ENCODE assay signal across 9 cellular contexts in the genomic region with DNA sequence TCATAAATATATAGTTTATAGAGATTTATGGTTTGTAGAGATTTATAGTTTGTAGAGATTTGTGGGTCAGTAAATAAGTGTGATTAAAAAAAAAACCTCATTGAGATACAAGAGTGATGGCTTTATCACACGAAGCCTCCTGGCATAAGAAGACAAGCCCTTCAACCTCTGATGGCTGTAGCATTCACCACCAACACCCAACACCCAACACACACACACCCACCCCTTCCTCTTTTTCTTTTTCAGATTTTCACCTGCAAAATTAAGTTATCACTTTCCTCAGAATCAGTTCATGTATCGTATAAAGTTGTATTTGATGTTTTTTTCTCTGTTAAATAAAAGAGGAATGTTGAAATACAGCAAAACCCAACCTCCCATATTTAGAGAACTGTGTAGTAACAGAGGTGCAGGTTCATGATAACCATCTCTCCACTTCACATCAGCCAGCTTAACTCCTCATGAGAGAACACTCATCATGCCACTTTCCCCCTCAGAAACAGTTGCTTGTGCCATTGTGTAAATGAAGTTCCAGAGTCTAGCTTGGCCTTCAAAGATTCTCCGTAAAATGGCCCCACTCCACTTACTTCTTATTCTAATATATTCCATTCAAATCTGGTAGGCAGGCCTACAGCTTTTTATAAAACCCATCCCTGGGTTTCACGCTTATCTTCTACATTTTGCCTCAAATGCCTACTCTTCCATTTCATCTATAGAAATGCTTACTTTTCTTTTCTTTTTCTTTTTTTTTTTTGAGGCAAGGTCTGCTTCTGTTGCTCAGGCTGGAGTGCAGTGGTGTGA.
A peak's percentile ranks its signal among the peaks of the same experiment; 100 is the strongest.
DNase-seq lines count a peak whose midpoint lies in the region; ATAC-seq and TF ChIP-seq lines count a peak whose summit lies in the region.
"Had no signal": no experiment of that assay in that cellular context is flagged by ENCODE, and none has a peak within 500 bp of the region (broad histone marks: within the 10 kb centered on the region; RNA-seq: fewer than 3 reads in every experiment).

No MANE protein-coding gene starts in this region.

- intact Hi-C loops in ovary (cut with DNase I) = no loop called here

- no peak for TF ChIP-seq EP300 in ovary (IDR thresholded peaks at IDR 0.05)

- H3K27ac Mint-ChIP-seq in activated T-cell treated with anti-CD3 and anti-CD28 coated beads, Interleukin-2, amount 50 U/mL, for 24 hours = peak overlapping the region; percentile 91
- peak overlapping the region; percentile 95 for H3K27ac Mint-ChIP-seq in T-helper 17 cell

- H3K27ac ChIP-seq in iPS-18a (ENCODE audit: low read length) (no peak overlapping the region), subcutaneous abdominal adipose tissue (ENCODE audit: low read depth, low read length) (peak overlapping the region; percentile 26), ovary (no peak overlapping the region)

- H3K4me1 ChIP-seq in iPS-18a (ENCODE audit: control insufficient read depth, low read depth, low read length) = peaks cover 10% of the 10 kb centered on the region
- peaks cover 9 to 60% (median 50%) of the 10 kb centered on the region in 5 donors for H3K4me1 ChIP-seq in subcutaneous abdominal adipose tissue (ENCODE audit: control insufficient read depth in 5 of 5, insufficient read depth in 5 of 5, low read length in 5 of 5)
- H3K4me1 ChIP-seq in ovary (ENCODE audit: insufficient read depth) = peaks cover 10% of the 10 kb centered on the region

- ATAC-seq in T-helper 17 cell = no peak
- ATAC-seq in GM18498 (IDR thresholded peaks at IDR 0.05; ENCODE audit: unreplicated experiment) = no peak

- H3K36me3 ChIP-seq in iPS-18a (ENCODE audit: control insufficient read depth, low read depth, low read length) (no peaks in the 10 kb centered on the region), subcutaneous abdominal adipose tissue (ENCODE audit: control insufficient read depth in 5 of 5, insufficient read depth in 5 of 5, low read length in 5 of 5) (no peaks in the 10 kb centered on the region), ovary (no peaks in the 10 kb centered on the region)

- H3K9me3 ChIP-seq in T-helper 17 cell (ENCODE audit: control insufficient read depth, low read length, poor library complexity, severe bottlenecking) = no peaks in the 10 kb centered on the region
- H3K9me3 ChIP-seq in iPS-18a (ENCODE audit: control insufficient read depth, low read depth, low read length) = no peaks in the 10 kb centered on the region
- H3K9me3 ChIP-seq in subcutaneous abdominal adipose tissue (ENCODE audit: control insufficient read depth in 5 of 5, low read length in 5 of 5) = no peaks in the 10 kb centered on the region
- no peaks in the 10 kb centered on the region for H3K9me3 ChIP-seq in ovary

- TF ChIP-seq POLR2A in ovary (IDR thresholded peaks at IDR 0.05) = no peak

- DNase-seq in activated T-cell treated with anti-CD3 and anti-CD28 coated beads, Interleukin-2, amount 50 U/mL, for 24 hours = no peak
- DNase-seq in activated T-cell treated with anti-CD3 and anti-CD28 coated beads, Interleukin-2, amount 50 U/mL, for 1 hour = no peak
- DNase-seq in T-helper 17 cell (no peak), DMS53 (lab: John Stamatoyannopoulos, UW) (no peak), ovary (no peak)
- DNase-seq: SHP77 treated with DMSO at 0.1 percent for 48 hours had no signal

- no peaks in the 10 kb centered on the region for H3K27me3 Mint-ChIP-seq in activated T-cell treated with anti-CD3 and anti-CD28 coated beads, Interleukin-2, amount 50 U/mL, for 24 hours
- no peaks in the 10 kb centered on the region for H3K27me3 Mint-ChIP-seq in T-helper 17 cell

- H3K9ac ChIP-seq in iPS-18a (ENCODE audit: low read length) = no peak overlapping the region
- peak overlapping the region in 1 of 5 donors; percentile 13 for H3K9ac ChIP-seq in subcutaneous abdominal adipose tissue (ENCODE audit: low read length in 5 of 5)

- H3K4me3 ChIP-seq in iPS-18a (ENCODE audit: low read length) (peak overlapping the region; percentile 10), subcutaneous abdominal adipose tissue (ENCODE audit: low read depth in 1 of 5, low read length in 5 of 5) (no peak overlapping the region), ovary (no peak overlapping the region)

- H3K27me3 ChIP-seq in iPS-18a (ENCODE audit: control insufficient read depth, insufficient read depth, low read length) (no peaks in the 10 kb centered on the region), subcutaneous abdominal adipose tissue (ENCODE audit: control insufficient read depth in 5 of 5, insufficient read depth in 4 of 5, low read length in 5 of 5) (no peaks in the 10 kb centered on the region), ovary (no peaks in the 10 kb centered on the region)

- TF ChIP-seq CTCF in ovary (IDR thresholded peaks at IDR 0.05) = no peak

- H3K36me3 Mint-ChIP-seq in activated T-cell treated with anti-CD3 and anti-CD28 coated beads, Interleukin-2, amount 50 U/mL, for 24 hours (ENCODE audit: low read depth) = peaks cover 24% of the 10 kb centered on the region
- peaks cover 4% of the 10 kb centered on the region for H3K36me3 Mint-ChIP-seq in T-helper 17 cell (ENCODE audit: low read depth)

- peak overlapping the region; percentile 75 for H3K4me3 Mint-ChIP-seq in activated T-cell treated with anti-CD3 and anti-CD28 coated beads, Interleukin-2, amount 50 U/mL, for 24 hours
- H3K4me3 Mint-ChIP-seq in T-helper 17 cell = peak overlapping the region; percentile 87

- H3K4me1 Mint-ChIP-seq in activated T-cell treated with anti-CD3 and anti-CD28 coated beads, Interleukin-2, amount 50 U/mL, for 24 hours (ENCODE audit: low read depth) = peaks cover 61% of the 10 kb centered on the region
- peaks cover 39% of the 10 kb centered on the region for H3K4me1 Mint-ChIP-seq in T-helper 17 cell

- H3K9me3 Mint-ChIP-seq in activated T-cell treated with anti-CD3 and anti-CD28 coated beads, Interleukin-2, amount 50 U/mL, for 24 hours = no peaks in the 10 kb centered on the region

- WGBS in ovary, 3 donors = 89 to 93% (median 93%) methylated on average over 4 of the region's 4 CpGs
